Comparison of ENCODE assay signal across 1 cellular context in genomic region chr9:87662808-87663528, GRCh38.
TF ChIP-seq lines count a peak whose summit lies in the region.

No MANE protein-coding gene starts in this region.

TF ChIP-seq in HepG2, 621 proteins besides CTCF, POLR2A, EP300 and RAD21 (continued from another document and continues in another):
- TF ChIP-seq AHDC1 (CRISPR knock-in tag; IDR thresholded peaks at IDR 0.05; ENCODE audit: borderline replicate concordance) (no peak), SOX5 (CRISPR knock-in tag; IDR thresholded peaks at IDR 0.05; ENCODE audit: borderline replicate concordance) (no peak), HIC2 (CRISPR knock-in tag; IDR thresholded peaks at IDR 0.05; ENCODE audit: low read depth) (no peak), FOSL2 (CRISPR knock-in tag; IDR thresholded peaks at IDR 0.05) (peak; percentile 42), SMAD1 (CRISPR knock-in tag; IDR thresholded peaks at IDR 0.05; ENCODE audit: borderline replicate concordance, low read depth) (no peak), ZNF883 (CRISPR knock-in tag; IDR thresholded peaks at IDR 0.05; ENCODE audit: not compliant biosample characterization) (peak; percentile 40), ZNF124 (CRISPR knock-in tag; IDR thresholded peaks at IDR 0.05) (no peak), ZBTB39 (CRISPR knock-in tag; IDR thresholded peaks at IDR 0.05) (no peak), CBX1 (IDR thresholded peaks at IDR 0.05; ENCODE audit: low read depth) (no peak), MAFG (CRISPR knock-in tag; IDR thresholded peaks at IDR 0.05) (no peak), MEIS1 (CRISPR knock-in tag; IDR thresholded peaks at IDR 0.05; ENCODE audit: borderline replicate concordance) (no peak), YY1 (IDR thresholded peaks at IDR 0.05; ENCODE audit: insufficient read depth, insufficient replicate concordance, low read depth, low read length) (no peak), KLF12 (CRISPR knock-in tag; IDR thresholded peaks at IDR 0.05; ENCODE audit: borderline replicate concordance) (no peak), ZNF556 (CRISPR knock-in tag; IDR thresholded peaks at IDR 0.05; ENCODE audit: borderline replicate concordance) (no peak), ZSCAN31 (CRISPR knock-in tag; IDR thresholded peaks at IDR 0.05; ENCODE audit: low read depth) (no peak), YEATS2 (CRISPR knock-in tag; IDR thresholded peaks at IDR 0.05; ENCODE audit: borderline replicate concordance) (peak; percentile 23; the same call in 1 of the 2 replicates), ZNF550 (CRISPR knock-in tag; IDR thresholded peaks at IDR 0.05; ENCODE audit: borderline replicate concordance) (no peak), ZSCAN29 (CRISPR knock-in tag; conservative IDR thresholded peaks at IDR 0.05) (no peak), ZGPAT (CRISPR knock-in tag; IDR thresholded peaks at IDR 0.05) (no peak), HOXA9 (CRISPR knock-in tag; IDR thresholded peaks at IDR 0.05; ENCODE audit: borderline replicate concordance) (no peak), ZNF703 (CRISPR knock-in tag; IDR thresholded peaks at IDR 0.05; ENCODE audit: borderline replicate concordance) (no peak), SOX13 (IDR thresholded peaks at IDR 0.05) (no peak), SOX13 (CRISPR knock-in tag; conservative IDR thresholded peaks at IDR 0.05 in 1 of 2, IDR thresholded peaks at IDR 0.05 in 1 of 2) (0 out of 4 replicates have a peak, but pooled peaks of 1 of the 2 experiments have one; percentile 7), RFXANK (CRISPR knock-in tag; IDR thresholded peaks at IDR 0.05) (no peak), YEATS4 (CRISPR knock-in tag; IDR thresholded peaks at IDR 0.05; ENCODE audit: borderline replicate concordance) (no peak), ZFP36L2 (CRISPR knock-in tag; IDR thresholded peaks at IDR 0.05) (no peak), SNAI1 (CRISPR knock-in tag; IDR thresholded peaks at IDR 0.05; ENCODE audit: borderline replicate concordance) (no peak), ZBTB7B (CRISPR knock-in tag; IDR thresholded peaks at IDR 0.05) (no peak), DMAP1 (CRISPR knock-in tag; IDR thresholded peaks at IDR 0.05) (no peak), RFXAP (CRISPR knock-in tag; IDR thresholded peaks at IDR 0.05; ENCODE audit: borderline replicate concordance) (no peak), ZMYM4 (CRISPR knock-in tag; IDR thresholded peaks at IDR 0.05) (0 out of 2 replicates have a peak, but pooled peaks have one; percentile 30), SYNCRIP (IDR thresholded peaks at IDR 0.05; ENCODE audit: insufficient read depth, low read depth, low read length) (no peak), THAP11 (CRISPR knock-in tag; IDR thresholded peaks at IDR 0.05) (0 out of 2 replicates have a peak, but pooled peaks have one; percentile 20)
- TF ChIP-seq, protein P1, sequence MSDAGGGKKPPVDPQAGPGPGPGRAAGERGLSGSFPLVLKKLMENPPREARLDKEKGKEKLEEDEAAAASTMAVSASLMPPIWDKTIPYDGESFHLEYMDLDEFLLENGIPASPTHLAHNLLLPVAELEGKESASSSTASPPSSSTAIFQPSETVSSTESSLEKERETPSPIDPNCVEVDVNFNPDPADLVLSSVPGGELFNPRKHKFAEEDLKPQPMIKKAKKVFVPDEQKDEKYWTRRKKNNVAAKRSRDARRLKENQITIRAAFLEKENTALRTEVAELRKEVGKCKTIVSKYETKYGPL (CRISPR knock-in tag; IDR thresholded peaks at IDR 0.05) = no peak
- TF ChIP-seq, protein P2, sequence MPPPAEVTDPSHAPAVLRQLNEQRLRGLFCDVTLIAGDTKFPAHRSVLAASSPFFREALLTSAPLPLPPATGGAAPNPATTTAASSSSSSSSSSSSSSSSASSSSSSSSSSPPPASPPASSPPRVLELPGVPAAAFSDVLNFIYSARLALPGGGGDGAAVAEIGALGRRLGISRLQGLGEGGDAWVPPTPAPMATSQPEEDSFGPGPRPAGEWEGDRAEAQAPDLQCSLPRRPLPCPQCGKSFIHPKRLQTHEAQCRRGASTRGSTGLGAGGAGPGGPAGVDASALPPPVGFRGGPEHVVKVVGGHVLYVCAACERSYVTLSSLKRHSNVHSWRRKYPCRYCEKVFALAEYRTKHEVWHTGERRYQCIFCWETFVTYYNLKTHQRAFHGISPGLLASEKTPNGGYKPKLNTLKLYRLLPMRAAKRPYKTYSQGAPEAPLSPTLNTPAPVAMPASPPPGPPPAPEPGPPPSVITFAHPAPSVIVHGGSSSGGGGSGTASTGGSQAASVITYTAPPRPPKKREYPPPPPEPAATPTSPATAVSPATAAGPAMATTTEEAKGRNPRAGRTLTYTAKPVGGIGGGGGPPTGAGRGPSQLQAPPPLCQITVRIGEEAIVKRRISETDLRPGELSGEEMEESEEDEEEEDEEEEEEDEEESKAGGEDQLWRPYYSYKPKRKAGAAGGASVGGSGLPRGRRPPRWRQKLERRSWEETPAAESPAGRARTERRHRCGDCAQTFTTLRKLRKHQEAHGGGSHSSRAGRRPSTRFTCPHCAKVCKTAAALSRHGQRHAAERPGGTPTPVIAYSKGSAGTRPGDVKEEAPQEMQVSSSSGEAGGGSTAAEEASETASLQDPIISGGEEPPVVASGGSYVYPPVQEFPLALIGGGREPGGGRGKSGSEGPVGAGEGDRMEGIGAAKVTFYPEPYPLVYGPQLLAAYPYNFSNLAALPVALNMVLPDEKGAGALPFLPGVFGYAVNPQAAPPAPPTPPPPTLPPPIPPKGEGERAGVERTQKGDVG (CRISPR knock-in tag; IDR thresholded peaks at IDR 0.05; ENCODE audit: borderline replicate concordance) = 0 out of 2 replicates have a peak, but pooled peaks have one; percentile 22
- TF ChIP-seq, protein P3, sequence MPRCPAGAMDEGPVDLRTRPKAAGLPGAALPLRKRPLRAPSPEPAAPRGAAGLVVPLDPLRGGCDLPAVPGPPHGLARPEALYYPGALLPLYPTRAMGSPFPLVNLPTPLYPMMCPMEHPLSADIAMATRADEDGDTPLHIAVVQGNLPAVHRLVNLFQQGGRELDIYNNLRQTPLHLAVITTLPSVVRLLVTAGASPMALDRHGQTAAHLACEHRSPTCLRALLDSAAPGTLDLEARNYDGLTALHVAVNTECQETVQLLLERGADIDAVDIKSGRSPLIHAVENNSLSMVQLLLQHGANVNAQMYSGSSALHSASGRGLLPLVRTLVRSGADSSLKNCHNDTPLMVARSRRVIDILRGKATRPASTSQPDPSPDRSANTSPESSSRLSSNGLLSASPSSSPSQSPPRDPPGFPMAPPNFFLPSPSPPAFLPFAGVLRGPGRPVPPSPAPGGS (CRISPR knock-in tag; IDR thresholded peaks at IDR 0.05) = no peak
- TF ChIP-seq, protein P4, sequence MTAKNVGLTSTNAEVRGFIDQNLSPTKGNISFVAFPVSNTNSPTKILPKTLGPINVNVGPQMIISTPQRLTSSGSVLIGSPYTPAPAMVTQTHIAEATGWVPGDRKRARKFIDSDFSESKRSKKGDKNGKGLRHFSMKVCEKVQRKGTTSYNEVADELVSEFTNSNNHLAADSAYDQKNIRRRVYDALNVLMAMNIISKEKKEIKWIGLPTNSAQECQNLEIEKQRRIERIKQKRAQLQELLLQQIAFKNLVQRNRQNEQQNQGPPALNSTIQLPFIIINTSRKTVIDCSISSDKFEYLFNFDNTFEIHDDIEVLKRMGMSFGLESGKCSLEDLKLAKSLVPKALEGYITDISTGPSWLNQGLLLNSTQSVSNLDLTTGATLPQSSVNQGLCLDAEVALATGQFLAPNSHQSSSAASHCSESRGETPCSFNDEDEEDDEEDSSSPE (CRISPR knock-in tag; IDR thresholded peaks at IDR 0.05) = no peak
- TF ChIP-seq, protein P5, sequence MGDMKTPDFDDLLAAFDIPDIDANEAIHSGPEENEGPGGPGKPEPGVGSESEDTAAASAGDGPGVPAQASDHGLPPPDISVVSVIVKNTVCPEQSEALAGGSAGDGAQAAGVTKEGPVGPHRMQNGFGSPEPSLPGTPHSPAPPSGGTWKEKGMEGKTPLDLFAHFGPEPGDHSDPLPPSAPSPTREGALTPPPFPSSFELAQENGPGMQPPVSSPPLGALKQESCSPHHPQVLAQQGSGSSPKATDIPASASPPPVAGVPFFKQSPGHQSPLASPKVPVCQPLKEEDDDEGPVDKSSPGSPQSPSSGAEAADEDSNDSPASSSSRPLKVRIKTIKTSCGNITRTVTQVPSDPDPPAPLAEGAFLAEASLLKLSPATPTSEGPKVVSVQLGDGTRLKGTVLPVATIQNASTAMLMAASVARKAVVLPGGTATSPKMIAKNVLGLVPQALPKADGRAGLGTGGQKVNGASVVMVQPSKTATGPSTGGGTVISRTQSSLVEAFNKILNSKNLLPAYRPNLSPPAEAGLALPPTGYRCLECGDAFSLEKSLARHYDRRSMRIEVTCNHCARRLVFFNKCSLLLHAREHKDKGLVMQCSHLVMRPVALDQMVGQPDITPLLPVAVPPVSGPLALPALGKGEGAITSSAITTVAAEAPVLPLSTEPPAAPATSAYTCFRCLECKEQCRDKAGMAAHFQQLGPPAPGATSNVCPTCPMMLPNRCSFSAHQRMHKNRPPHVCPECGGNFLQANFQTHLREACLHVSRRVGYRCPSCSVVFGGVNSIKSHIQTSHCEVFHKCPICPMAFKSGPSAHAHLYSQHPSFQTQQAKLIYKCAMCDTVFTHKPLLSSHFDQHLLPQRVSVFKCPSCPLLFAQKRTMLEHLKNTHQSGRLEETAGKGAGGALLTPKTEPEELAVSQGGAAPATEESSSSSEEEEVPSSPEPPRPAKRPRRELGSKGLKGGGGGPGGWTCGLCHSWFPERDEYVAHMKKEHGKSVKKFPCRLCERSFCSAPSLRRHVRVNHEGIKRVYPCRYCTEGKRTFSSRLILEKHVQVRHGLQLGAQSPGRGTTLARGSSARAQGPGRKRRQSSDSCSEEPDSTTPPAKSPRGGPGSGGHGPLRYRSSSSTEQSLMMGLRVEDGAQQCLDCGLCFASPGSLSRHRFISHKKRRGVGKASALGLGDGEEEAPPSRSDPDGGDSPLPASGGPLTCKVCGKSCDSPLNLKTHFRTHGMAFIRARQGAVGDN (CRISPR knock-in tag; IDR thresholded peaks at IDR 0.05) = peak; percentile 45
